In the genomic region with DNA sequence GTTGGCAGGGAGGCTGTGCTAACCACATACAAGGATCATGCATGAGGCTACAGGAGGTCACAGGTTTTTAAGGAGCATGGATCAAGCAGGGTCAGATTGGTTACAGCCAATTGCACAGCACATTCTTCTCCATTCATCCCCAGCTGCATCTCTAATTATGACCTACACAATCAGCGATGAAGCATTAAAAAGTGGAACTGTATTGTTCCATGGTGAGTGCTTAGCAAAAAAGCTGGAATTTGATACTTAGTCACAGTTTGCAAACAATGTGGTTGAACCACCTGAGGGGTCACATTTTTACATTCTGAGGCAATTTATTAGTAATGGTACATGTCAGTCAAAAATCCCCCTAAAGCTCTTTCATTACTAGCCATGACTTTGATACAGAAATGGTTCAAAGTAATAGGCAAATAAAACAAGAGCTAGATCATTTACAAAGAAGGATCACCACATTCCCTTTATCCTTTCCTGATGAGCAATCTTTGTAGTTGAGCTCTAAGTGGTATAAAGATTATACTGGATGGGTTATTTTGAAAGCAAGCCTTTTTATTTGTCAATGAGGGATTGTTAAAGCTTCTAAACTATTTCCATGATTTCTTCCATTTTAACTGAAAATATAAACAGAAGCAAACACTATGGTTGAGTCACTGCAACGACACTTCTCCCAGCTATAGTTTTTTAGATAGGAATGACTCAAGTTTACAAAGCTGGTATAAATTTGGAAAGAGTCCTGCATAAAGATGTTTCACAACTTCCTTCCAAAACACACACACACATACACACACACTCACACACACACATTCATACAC, we compare ENCODE assay signal across 13 cellular contexts.
DNase-seq lines count a peak whose midpoint lies in the region; ATAC-seq, FAIRE-seq and TF ChIP-seq lines count a peak whose summit lies in the region.
"Had no signal": no experiment of that assay in that cellular context is flagged by ENCODE, and none has a peak within 500 bp of the region (broad histone marks: within the 10 kb centered on the region; RNA-seq: fewer than 3 reads in every experiment).

No MANE protein-coding gene starts in this region.

- POLR2A ChIA-PET in activated CD4-positive, alpha-beta T cell treated with anti-CD3 and anti-CD28 coated beads for 36 hours (lab: Charles Lee) = no interaction called here

- no peaks in the 10 kb centered on the region for H3K4me1 ChIP-seq in Karpas-422 (ENCODE audit: low read length)

- peak overlapping the region; percentile 13 for H3K4me3 ChIP-seq in AG10803 (ENCODE audit: low read length)
- H3K4me3 ChIP-seq in Karpas-422 (ENCODE audit: low read length) = no peak overlapping the region
- H3K4me3 ChIP-seq: SK-N-MC had no signal

- ATAC-seq in GM18511 (IDR thresholded peaks at IDR 0.05; ENCODE audit: unreplicated experiment) (no peak), HG03025 (IDR thresholded peaks at IDR 0.05; ENCODE audit: low FRiP score, unreplicated experiment) (no peak)
- ATAC-seq in activated CD4-positive, alpha-beta T cell treated with anti-CD3 and anti-CD28 coated beads for 36 hours = no peak
- ATAC-seq: stimulated activated effector memory CD8-positive, alpha-beta T cell treated with anti-CD3 and anti-CD28 coated beads, Interleukin-12 subunit alpha, Interleukin-12 subunit beta, amount 100 ng/mL, for 72 hours had no signal

- H3K4me2 ChIP-seq in Karpas-422 (ENCODE audit: low read depth, low read length, poor library complexity, severe bottlenecking) = no peak overlapping the region

- no peaks in the 10 kb centered on the region for H3K36me3 ChIP-seq in Karpas-422 (ENCODE audit: insufficient read depth, low read length)

- no peak overlapping the region for H3K9ac ChIP-seq in Karpas-422 (ENCODE audit: low read length)

- H2AFZ ChIP-seq in Karpas-422 (ENCODE audit: low read length) = no peak overlapping the region

- H3K79me2 ChIP-seq in Karpas-422 (ENCODE audit: low read length) = no peaks in the 10 kb centered on the region

- no peak overlapping the region for H3K4me3 Mint-ChIP-seq in activated CD4-positive, alpha-beta T cell treated with anti-CD3 and anti-CD28 coated beads for 36 hours
- H3K4me3 Mint-ChIP-seq: activated T-cell treated with anti-CD3 and anti-CD28 coated beads, Interleukin-2, amount 50 U/mL, for 24 hours; stimulated activated effector memory CD8-positive, alpha-beta T cell treated with anti-CD3 and anti-CD28 coated beads, Interleukin-12 subunit alpha, Interleukin-12 subunit beta, amount 100 ng/mL, for 72 hours had no signal

- no peak overlapping the region for H3K27ac Mint-ChIP-seq in activated CD4-positive, alpha-beta T cell treated with anti-CD3 and anti-CD28 coated beads for 36 hours
- H3K27ac Mint-ChIP-seq: activated T-cell treated with anti-CD3 and anti-CD28 coated beads, Interleukin-2, amount 50 U/mL, for 24 hours; progenitor cell of endocrine pancreas; stimulated activated effector memory CD8-positive, alpha-beta T cell treated with anti-CD3 and anti-CD28 coated beads, Interleukin-12 subunit alpha, Interleukin-12 subunit beta, amount 100 ng/mL, for 72 hours had no signal

- no peaks in the 10 kb centered on the region for H3K27me3 Mint-ChIP-seq in activated CD4-positive, alpha-beta T cell treated with anti-CD3 and anti-CD28 coated beads for 36 hours
- H3K27me3 Mint-ChIP-seq: activated T-cell treated with anti-CD3 and anti-CD28 coated beads, Interleukin-2, amount 50 U/mL, for 24 hours; progenitor cell of endocrine pancreas had no signal

- no peak overlapping the region for H3K27ac ChIP-seq in Karpas-422 (ENCODE audit: low read length)
- H3K27ac ChIP-seq: SK-N-MC had no signal

- no peaks in the 10 kb centered on the region for H4K20me1 ChIP-seq in Karpas-422 (ENCODE audit: insufficient read depth, low read depth, low read length)

- peaks cover 16% of the 10 kb centered on the region for H3K9me3 ChIP-seq in Karpas-422 (ENCODE audit: low read length)

- no peaks in the 10 kb centered on the region for H3K9me2 ChIP-seq in Karpas-422 (replicated peaks; ENCODE audit: insufficient read depth, low read length)

- CTCF ChIA-PET in activated CD4-positive, alpha-beta T cell treated with anti-CD3 and anti-CD28 coated beads for 36 hours (lab: Charles Lee) = no interaction called here

- intact Hi-C loops in activated CD4-positive, alpha-beta T cell treated with anti-CD3 and anti-CD28 coated beads for 36 hours (cut with DNase I, micrococcal nuclease) = no loop called here

- TF ChIP-seq CTCF in AG10803 (conservative IDR thresholded peaks at IDR 0.05; ENCODE audit: low read length) = no peak

- H3K27me3 ChIP-seq in Karpas-422 (ENCODE audit: low read length) = no peaks in the 10 kb centered on the region

- no peaks in the 10 kb centered on the region for H3K4me1 Mint-ChIP-seq in activated CD4-positive, alpha-beta T cell treated with anti-CD3 and anti-CD28 coated beads for 36 hours
- H3K4me1 Mint-ChIP-seq: stimulated activated effector memory CD8-positive, alpha-beta T cell treated with anti-CD3 and anti-CD28 coated beads, Interleukin-12 subunit alpha, Interleukin-12 subunit beta, amount 100 ng/mL, for 72 hours had no signal

- H3K9me3 Mint-ChIP-seq in activated CD4-positive, alpha-beta T cell treated with anti-CD3 and anti-CD28 coated beads for 36 hours (ENCODE audit: low read depth) = peaks cover 3% of the 10 kb centered on the region

- peak; percentile 63 for FAIRE-seq in HTR-8/SVneo (lab: Jason Lieb, UNC)

- no peaks in the 10 kb centered on the region for H3K36me3 Mint-ChIP-seq in activated CD4-positive, alpha-beta T cell treated with anti-CD3 and anti-CD28 coated beads for 36 hours (ENCODE audit: low read depth)
- H3K36me3 Mint-ChIP-seq: stimulated activated effector memory CD8-positive, alpha-beta T cell treated with anti-CD3 and anti-CD28 coated beads, Interleukin-12 subunit alpha, Interleukin-12 subunit beta, amount 100 ng/mL, for 72 hours had no signal

- peak; percentile 97 for DNase-seq in AG10803 (ENCODE audit: low read depth)
- peak; percentile 31 for DNase-seq in HTR-8/SVneo (ENCODE audit: insufficient read length, low spot score)
- DNase-seq in T1000 (lab: John Stamatoyannopoulos, UW) = peak; percentile 47
- DNase-seq in iPS-NIHi11 (ENCODE audit: low spot score) = peak; percentile 35
- DNase-seq in activated CD4-positive, alpha-beta T cell treated with anti-CD3 and anti-CD28 coated beads for 36 hours = no peak
- DNase-seq in Karpas-422 = no peak
- DNase-seq: activated T-cell treated with anti-CD3 and anti-CD28 coated beads, Interleukin-2, amount 50 U/mL, for 24 hours; DND-41 had no signal

Comparison
In these comparisons a context has a peak if more than half of its experiments do, and no peak if none do; other contexts are left out.
1. DNase-seq: peak in AG10803 (single experiment), HTR-8/SVneo (single experiment), T1000 (single experiment) and iPS-NIHi11 (single experiment); none in activated CD4-positive, alpha-beta T cell treated with anti-CD3 and anti-CD28 coated beads for 36 hours (single experiment) and Karpas-422 (single experiment).